1 cellular context compared by ENCODE assay signal in genomic region chr20:64254571-64255360, GRCh38.
TF ChIP-seq lines count a peak whose summit lies in the region.

No MANE protein-coding gene starts in this region.

TF ChIP-seq in SK-N-SH treated with all-trans-retinoic acid at 6 μM for 48 hours, 23 proteins besides CTCF, POLR2A, EP300 and RAD21 (continued from another document):
- TF ChIP-seq, protein P1, sequence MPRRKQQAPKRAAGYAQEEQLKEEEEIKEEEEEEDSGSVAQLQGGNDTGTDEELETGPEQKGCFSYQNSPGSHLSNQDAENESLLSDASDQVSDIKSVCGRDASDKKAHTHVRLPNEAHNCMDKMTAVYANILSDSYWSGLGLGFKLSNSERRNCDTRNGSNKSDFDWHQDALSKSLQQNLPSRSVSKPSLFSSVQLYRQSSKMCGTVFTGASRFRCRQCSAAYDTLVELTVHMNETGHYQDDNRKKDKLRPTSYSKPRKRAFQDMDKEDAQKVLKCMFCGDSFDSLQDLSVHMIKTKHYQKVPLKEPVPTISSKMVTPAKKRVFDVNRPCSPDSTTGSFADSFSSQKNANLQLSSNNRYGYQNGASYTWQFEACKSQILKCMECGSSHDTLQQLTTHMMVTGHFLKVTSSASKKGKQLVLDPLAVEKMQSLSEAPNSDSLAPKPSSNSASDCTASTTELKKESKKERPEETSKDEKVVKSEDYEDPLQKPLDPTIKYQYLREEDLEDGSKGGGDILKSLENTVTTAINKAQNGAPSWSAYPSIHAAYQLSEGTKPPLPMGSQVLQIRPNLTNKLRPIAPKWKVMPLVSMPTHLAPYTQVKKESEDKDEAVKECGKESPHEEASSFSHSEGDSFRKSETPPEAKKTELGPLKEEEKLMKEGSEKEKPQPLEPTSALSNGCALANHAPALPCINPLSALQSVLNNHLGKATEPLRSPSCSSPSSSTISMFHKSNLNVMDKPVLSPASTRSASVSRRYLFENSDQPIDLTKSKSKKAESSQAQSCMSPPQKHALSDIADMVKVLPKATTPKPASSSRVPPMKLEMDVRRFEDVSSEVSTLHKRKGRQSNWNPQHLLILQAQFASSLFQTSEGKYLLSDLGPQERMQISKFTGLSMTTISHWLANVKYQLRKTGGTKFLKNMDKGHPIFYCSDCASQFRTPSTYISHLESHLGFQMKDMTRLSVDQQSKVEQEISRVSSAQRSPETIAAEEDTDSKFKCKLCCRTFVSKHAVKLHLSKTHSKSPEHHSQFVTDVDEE (CRISPR knock-in tag; IDR thresholded peaks at IDR 0.05) = no peak
TF ChIP-seq in SK-N-SH treated with all-trans-retinoic acid at 6 μM for 48 hours: peak in this region for 0.
